In genomic region chr11:129372609-129373488, GRCh38 we compare ENCODE assay signal across 1 cellular context.
TF ChIP-seq lines count a peak whose summit lies in the region.

No MANE protein-coding gene starts in this region.

TF ChIP-seq in GM23338, 12 proteins besides CTCF, POLR2A, EP300 and RAD21 (continued from another document):
- TF ChIP-seq ETS1 (IDR thresholded peaks at IDR 0.05) (no peak), REST (IDR thresholded peaks at IDR 0.05; ENCODE audit: unreplicated experiment) (no peak), ZNF331 (CRISPR knock-in tag; IDR thresholded peaks at IDR 0.05; ENCODE audit: low read depth) (no peak), CREB1 (CRISPR knock-in tag; IDR thresholded peaks at IDR 0.05; ENCODE audit: low read depth) (no peak), EZH2 (IDR thresholded peaks at IDR 0.05; ENCODE audit: low read depth, unreplicated experiment) (peak; percentile 100)
TF ChIP-seq in GM23338: peak in this region for 2.
